ENCODE assay signal across 19 cellular contexts in the genomic region with DNA sequence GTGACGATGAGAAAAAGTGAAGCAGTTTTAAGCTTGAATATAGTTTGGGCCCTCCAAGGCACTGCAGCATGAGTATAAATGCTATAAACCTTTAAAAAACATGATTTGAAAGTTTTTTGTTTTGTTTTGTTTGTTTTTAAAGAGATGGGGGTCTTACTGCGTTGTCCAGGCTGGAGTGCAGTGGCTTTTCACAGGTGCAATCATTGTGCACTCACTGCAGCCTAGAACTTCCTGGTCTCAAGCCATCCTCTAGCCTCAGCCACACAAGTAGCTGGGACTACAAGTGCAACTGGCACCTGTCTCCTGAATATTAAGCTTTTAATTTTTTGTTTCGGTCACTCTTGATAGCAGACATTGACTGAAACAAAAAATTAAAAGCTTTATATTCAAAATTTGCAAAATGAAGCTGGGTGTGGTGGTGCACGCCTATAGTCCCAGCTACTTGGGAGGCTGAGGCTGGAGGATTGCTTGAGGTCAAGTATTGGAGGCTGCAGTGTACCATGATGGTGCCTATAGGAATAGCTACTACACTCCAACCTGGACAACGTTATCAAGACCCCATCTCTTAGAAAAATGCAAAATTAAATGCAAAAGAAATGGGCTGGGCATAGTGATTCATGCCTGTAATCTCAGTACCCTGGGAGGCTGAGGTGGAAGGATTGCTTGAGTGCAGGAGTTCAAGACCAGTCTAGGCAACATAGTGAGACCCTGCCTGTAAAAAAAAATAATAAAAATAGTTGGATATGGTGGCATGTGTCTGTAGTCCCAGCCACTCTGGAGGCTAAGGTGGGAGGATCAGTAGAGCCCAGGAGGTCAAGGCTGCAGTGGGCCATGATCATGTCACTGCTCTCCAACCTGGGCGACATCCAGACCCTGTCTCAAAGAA.
"Had no signal": no experiment of that assay in that cellular context is flagged by ENCODE, and none has a peak within 500 bp of the region (broad histone marks: within the 10 kb centered on the region; RNA-seq: fewer than 3 reads in every experiment).

No MANE protein-coding gene starts in this region.

- H3K9me3 ChIP-seq: MG63, Peyer's patch, SJCRH30 had no signal

- DNase-seq: KBM-7, MG63, NCI-H1092, NCI-H1105 treated with DMSO at 0.1 percent for 48 hours, NCI-H1417 treated with DMSO at 0.1 percent for 48 hours, NCI-H146, NCI-H1694 treated with DMSO at 0.1 percent for 48 hours, NCI-H1930, NCI-H2081, NCI-H2107, NCI-H2227 treated with DMSO at 0.1 percent for 48 hours, NCI-H524, NCI-H69, NCI-H774, Peyer's patch, SHP77 treated with DMSO at 0.1 percent for 48 hours, SJCRH30 had no signal

- H3K4me3 ChIP-seq: MG63, Peyer's patch, SJCRH30 had no signal

- H3K36me3 ChIP-seq: SJCRH30 had no signal

- H3K27ac ChIP-seq: Peyer's patch, SJCRH30 had no signal

- ATAC-seq: Right ventricle myocardium inferior, SK-N-SH treated with all-trans-retinoic acid at 6 μM for 48 hours had no signal

- H3K27me3 ChIP-seq: MG63, Peyer's patch, SJCRH30 had no signal

- H3K4me1 ChIP-seq: SJCRH30 had no signal
